ENCODE assay signal across 8 cellular contexts in the genomic region with DNA sequence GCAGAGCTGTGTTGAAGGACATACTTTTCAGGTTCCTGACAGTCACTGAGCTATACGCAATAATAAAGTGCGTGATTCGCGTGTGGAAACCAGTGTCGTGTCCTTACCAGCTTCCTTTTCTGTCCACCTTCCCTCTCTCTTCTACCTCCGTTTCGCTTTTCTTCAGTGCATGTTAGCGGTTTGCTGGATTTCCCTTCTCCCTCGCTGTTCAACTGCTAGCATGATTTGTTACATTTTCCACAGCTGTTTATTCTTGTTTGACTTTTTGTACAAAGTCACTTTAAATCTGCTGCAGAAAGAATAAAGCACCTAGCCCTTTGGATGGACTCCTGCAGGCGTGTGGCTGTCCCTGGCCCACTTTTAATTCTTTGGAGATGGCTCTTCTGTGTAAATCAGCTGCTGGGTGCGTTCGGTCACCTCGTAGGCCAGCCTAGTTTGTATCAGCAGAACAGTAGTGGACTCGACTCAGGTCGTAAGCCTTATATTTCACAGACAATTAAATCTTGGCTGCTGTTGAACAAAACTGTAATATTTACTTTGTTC. TPM values are rescaled to one million over a fixed set of nuclear protein-coding genes. Genes with fewer than 3 reads are reported as not detected.
A peak's percentile ranks its signal among the peaks of the same experiment; 100 is the strongest.
DNase-seq lines count a peak whose midpoint lies in the region; ATAC-seq lines count a peak whose summit lies in the region.

No MANE protein-coding gene starts in this region.

- H3K9ac ChIP-seq in adipocyte (ENCODE audit: low read length) (peak overlapping the region; percentile 85), mesendoderm (ENCODE audit: low read length) (no peak overlapping the region)

- H4K5ac ChIP-seq in mesendoderm (ENCODE audit: low read length): no peak overlapping the region

- WGBS in mesendoderm (ENCODE audit: extremely low coverage, insufficient coverage, low lambda C conversion rate): no CpG with 5 or more reads among the region's 15 CpGs
- WGBS in urinary bladder: 6% methylated on average over 15 of the region's 15 CpGs

- DNase-seq in activated naive CD4-positive, alpha-beta T cell treated with anti-CD3 and anti-CD28 coated beads for 36 hours: no peak
- no peak for DNase-seq in activated naive CD4-positive, alpha-beta T cell treated with anti-CD3 and anti-CD28 coated beads, Interleukin-2, amount 50 U/mL, for 72 hours (ENCODE audit: low spot score in 2 of 2)
- DNase-seq in adipocyte (ENCODE audit: low read depth) (no peak), mesendoderm (no peak), inferior parietal cortex (ENCODE audit: extremely low spot score) (no peak), hepatic stellate cell (ENCODE audit: low spot score) (no peak), activated gamma-delta T cell (lab: John Stamatoyannopoulos, UW) (no peak)

- H2BK15ac ChIP-seq in mesendoderm (replicated peaks; ENCODE audit: low read depth): no peak overlapping the region

- H3K9me3 ChIP-seq in adipocyte (ENCODE audit: control insufficient read depth, low read length): no peaks in the 10 kb centered on the region

- intact Hi-C loops in activated naive CD4-positive, alpha-beta T cell treated with anti-CD3 and anti-CD28 coated beads for 36 hours (cut with micrococcal nuclease): loop anchor here (2.0 kb wide), 1 partner anchor 18 kb away; no protein-coding TSS in a partner anchor

- peaks cover 2% of the 10 kb centered on the region for H3K36me3 Mint-ChIP-seq in activated naive CD4-positive, alpha-beta T cell treated with anti-CD3 and anti-CD28 coated beads for 36 hours (ENCODE audit: low read depth)
- H3K36me3 Mint-ChIP-seq in activated naive CD4-positive, alpha-beta T cell treated with anti-CD3 and anti-CD28 coated beads, Interleukin-2, amount 50 U/mL, for 72 hours: peaks cover 7 to 30% of the 10 kb centered on the region in 2 donors

- H4K8ac ChIP-seq in mesendoderm (ENCODE audit: low read depth, low read length): no peak overlapping the region

- H3K56ac ChIP-seq in mesendoderm (ENCODE audit: low read length): no peak overlapping the region

- H3K27me3 ChIP-seq in adipocyte (replicated peaks; ENCODE audit: control insufficient read depth, insufficient read depth, low read length) (no peaks in the 10 kb centered on the region), mesendoderm (ENCODE audit: insufficient read depth, low read length, poor library complexity) (peaks cover 45% of the 10 kb centered on the region)

- no peak overlapping the region for H3K23ac ChIP-seq in mesendoderm (ENCODE audit: low read length)

- peak overlapping the region; percentile 80 for H3K4me3 ChIP-seq in adipocyte (ENCODE audit: low read length)
- no peak overlapping the region for H3K4me3 ChIP-seq in mesendoderm (ENCODE audit: low read length)
- peak overlapping the region; percentile 39 for H3K4me3 ChIP-seq in urinary bladder (ENCODE audit: low read depth, low read length)

- peak overlapping the region; percentile 30 for H3K4me2 ChIP-seq in mesendoderm (ENCODE audit: low read length)

- no peak overlapping the region for H3K18ac ChIP-seq in mesendoderm (ENCODE audit: low read length)

- no peak for ATAC-seq in activated naive CD4-positive, alpha-beta T cell treated with anti-CD3 and anti-CD28 coated beads, Interleukin-2, amount 50 U/mL, for 72 hours

- H3K27ac ChIP-seq in mesendoderm (ENCODE audit: low read depth, low read length) (no peak overlapping the region), urinary bladder (ENCODE audit: low read depth) (no peak overlapping the region)

- H3K27ac Mint-ChIP-seq in activated naive CD4-positive, alpha-beta T cell treated with anti-CD3 and anti-CD28 coated beads for 36 hours: no peak overlapping the region
- no peak overlapping the region for H3K27ac Mint-ChIP-seq in activated naive CD4-positive, alpha-beta T cell treated with anti-CD3 and anti-CD28 coated beads, Interleukin-2, amount 50 U/mL, for 72 hours

- H3K36me3 ChIP-seq in adipocyte (ENCODE audit: control insufficient read depth, insufficient read depth, low read length, severe bottlenecking) (no peaks in the 10 kb centered on the region), mesendoderm (ENCODE audit: control insufficient read depth, insufficient read depth, low read length) (no peaks in the 10 kb centered on the region), urinary bladder (ENCODE audit: insufficient read depth) (no peaks in the 10 kb centered on the region)

- peaks cover 8% of the 10 kb centered on the region for H3K4me1 ChIP-seq in adipocyte (ENCODE audit: control insufficient read depth, insufficient read depth, low read length)
- no peaks in the 10 kb centered on the region for H3K4me1 ChIP-seq in mesendoderm (ENCODE audit: control insufficient read depth, low read depth, low read length)
- H3K4me1 ChIP-seq in urinary bladder (ENCODE audit: insufficient read depth): no peaks in the 10 kb centered on the region

- CTCF ChIA-PET in activated naive CD4-positive, alpha-beta T cell treated with anti-CD3 and anti-CD28 coated beads for 36 hours (lab: Charles Lee): interaction anchor here (1.4 kb wide), 1 partner anchor 35 kb away, joined by 4 read pairs; no protein-coding TSS in a partner anchor

- H2AK5ac ChIP-seq in mesendoderm (ENCODE audit: low read length): no peak overlapping the region

- no peak overlapping the region for H2BK5ac ChIP-seq in mesendoderm (ENCODE audit: low read length)

- peaks cover 3% of the 10 kb centered on the region for H3K9me3 Mint-ChIP-seq in activated naive CD4-positive, alpha-beta T cell treated with anti-CD3 and anti-CD28 coated beads for 36 hours
- H3K9me3 Mint-ChIP-seq in activated naive CD4-positive, alpha-beta T cell treated with anti-CD3 and anti-CD28 coated beads, Interleukin-2, amount 50 U/mL, for 72 hours: peaks cover 4 to 10% of the 10 kb centered on the region in 2 donors

- H3K4me1 Mint-ChIP-seq in activated naive CD4-positive, alpha-beta T cell treated with anti-CD3 and anti-CD28 coated beads for 36 hours (ENCODE audit: low read depth): peaks cover 12% of the 10 kb centered on the region

- H3K79me2 ChIP-seq in mesendoderm (ENCODE audit: control insufficient read depth, insufficient read depth, low read length): no peaks in the 10 kb centered on the region

- H3K79me1 ChIP-seq in mesendoderm (ENCODE audit: low read length): no peaks in the 10 kb centered on the region

- no peak overlapping the region for H3K4ac ChIP-seq in mesendoderm (ENCODE audit: low read depth, low read length)

- H3K27me3 Mint-ChIP-seq in activated naive CD4-positive, alpha-beta T cell treated with anti-CD3 and anti-CD28 coated beads for 36 hours (ENCODE audit: low read depth): peaks cover 67% of the 10 kb centered on the region

- peak overlapping the region; percentile 53 for H3K4me3 Mint-ChIP-seq in activated naive CD4-positive, alpha-beta T cell treated with anti-CD3 and anti-CD28 coated beads for 36 hours

- H2BK120ac ChIP-seq in mesendoderm (ENCODE audit: low read depth, low read length): no peak overlapping the region

RNA-seq across cellular contexts. Expression of gene HAND2, which starts 8.9 kb away (rescaled TPM):
- total RNA-seq in activated naive CD4-positive, alpha-beta T cell treated with anti-CD3 and anti-CD28 coated beads for 36 hours: not detected
- not detected for total RNA-seq in activated naive CD4-positive, alpha-beta T cell treated with anti-CD3 and anti-CD28 coated beads, Interleukin-2, amount 50 U/mL, for 72 hours
- 0.32 TPM for polyA plus RNA-seq in mesendoderm (2013, experiment 1 of 2)
- 0.31 TPM for polyA plus RNA-seq in mesendoderm (2013, experiment 2 of 2)
- total RNA-seq in urinary bladder: 14.5 TPM
- 75.1 TPM for polyA plus RNA-seq in urinary bladder

Comparison
In these comparisons a context has a peak if more than half of its experiments do, and no peak if none do; other contexts are left out.
1. RNA of gene HAND2, which starts 8.9 kb away (total RNA-seq): 14.5 TPM in urinary bladder (single experiment); not detected in activated naive CD4-positive, alpha-beta T cell treated with anti-CD3 and anti-CD28 coated beads for 36 hours and not detected in activated naive CD4-positive, alpha-beta T cell treated with anti-CD3 and anti-CD28 coated beads, Interleukin-2, amount 50 U/mL, for 72 hours; every median in the first group is over 10 times any median in the second.